ENCODE assay signal across 18 cellular contexts in genomic region chr1:35320937-35321336, GRCh38. TPM values are rescaled to one million over a fixed set of nuclear protein-coding genes. Genes with fewer than 3 reads are reported as not detected.
A peak's percentile ranks its signal among the peaks of the same experiment; 100 is the strongest.
DNase-seq lines count a peak whose midpoint lies in the region; ATAC-seq and TF ChIP-seq lines count a peak whose summit lies in the region.
"Had no signal": no experiment of that assay in that cellular context is flagged by ENCODE, and none has a peak within 500 bp of the region (broad histone marks: within the 10 kb centered on the region; RNA-seq: fewer than 3 reads in every experiment).

No MANE protein-coding gene starts in this region.

- peak overlapping the region in 2 of 10 donors; percentile 6 to 23 for H3K4me3 ChIP-seq in heart right ventricle
- H3K4me3 ChIP-seq in right atrium auricular region, result no peak overlapping the region
- H3K4me3 ChIP-seq in adrenal gland, result no peak overlapping the region
- H3K4me3 ChIP-seq: GM23338 had no signal

- CTCF ChIA-PET in WTC11 (lab: Charles Lee), result interaction anchor here (0.8 kb wide), 1 partner anchor 461 kb away, joined by 3 read pairs; the partner anchor contains the start of gene SMIM12
- CTCF ChIA-PET in activated CD4-positive, alpha-beta T cell treated with anti-CD3 and anti-CD28 coated beads for 36 hours (lab: Charles Lee), result interaction anchor here (0.6 kb wide), 1 partner anchor 11 kb away, joined by 3 read pairs; no protein-coding TSS in a partner anchor

- POLR2A ChIA-PET in WTC11 (lab: Charles Lee), result interaction anchor here (0.5 kb wide), 1 partner anchor 216 kb away, joined by 3 read pairs; no protein-coding TSS in a partner anchor
- POLR2A ChIA-PET in activated CD4-positive, alpha-beta T cell treated with anti-CD3 and anti-CD28 coated beads for 36 hours (lab: Charles Lee), result no interaction called here

- peaks cover 7% of the 10 kb centered on the region for H3K36me3 Mint-ChIP-seq in WTC11
- H3K36me3 Mint-ChIP-seq in mesothelial cell of epicardium, result peaks cover 24% of the 10 kb centered on the region
- peaks cover 4% of the 10 kb centered on the region for H3K36me3 Mint-ChIP-seq in activated CD4-positive, alpha-beta T cell treated with anti-CD3 and anti-CD28 coated beads for 36 hours (ENCODE audit: low read depth)

- TF ChIP-seq CTCF in heart right ventricle (IDR thresholded peaks at IDR 0.05), result no peak
- TF ChIP-seq CTCF in right atrium auricular region (IDR thresholded peaks at IDR 0.05), result no peak
- TF ChIP-seq CTCF in WTC11 (IDR thresholded peaks at IDR 0.05), result no peak
- no peak for TF ChIP-seq CTCF in mesothelial cell of epicardium (IDR thresholded peaks at IDR 0.05; ENCODE audit: unreplicated experiment)
- no peak for TF ChIP-seq CTCF in adrenal gland (IDR thresholded peaks at IDR 0.05)

- 63 to 68% methylated on average over 3 of the region's 3 CpGs for WGBS in heart right ventricle, 2 donors
- WGBS in adrenal gland, 4 donors, result 90 to 96% (median 93%) methylated on average over 3 of the region's 3 CpGs

- H3K27me3 ChIP-seq in heart right ventricle (no peaks in the 10 kb centered on the region), right atrium auricular region (no peaks in the 10 kb centered on the region), adrenal gland (no peaks in the 10 kb centered on the region)
- H3K27me3 ChIP-seq: BE2C had no signal

- H3K9me3 Mint-ChIP-seq in WTC11 (peaks cover 3% of the 10 kb centered on the region; the same call in 1 of the 2 replicates), mesothelial cell of epicardium (peaks cover 10% of the 10 kb centered on the region)
- H3K9me3 Mint-ChIP-seq in activated CD4-positive, alpha-beta T cell treated with anti-CD3 and anti-CD28 coated beads for 36 hours (ENCODE audit: low read depth), result peaks cover 1% of the 10 kb centered on the region
- H3K9me3 Mint-ChIP-seq: CD4-positive, CD25-positive, alpha-beta regulatory T cell; GM23338 had no signal

- no peaks in the 10 kb centered on the region for H3K27me3 Mint-ChIP-seq in WTC11 (ENCODE audit: low read depth)
- no peaks in the 10 kb centered on the region for H3K27me3 Mint-ChIP-seq in mesothelial cell of epicardium (ENCODE audit: low read depth)
- H3K27me3 Mint-ChIP-seq in activated CD4-positive, alpha-beta T cell treated with anti-CD3 and anti-CD28 coated beads for 36 hours, result no peaks in the 10 kb centered on the region
- H3K27me3 Mint-ChIP-seq: CD4-positive, CD25-positive, alpha-beta regulatory T cell had no signal

- intact Hi-C loops in heart right ventricle (cut with DNase I), result no loop called here
- intact Hi-C loops in activated CD4-positive, alpha-beta T cell treated with anti-CD3 and anti-CD28 coated beads for 36 hours (cut with DNase I, micrococcal nuclease), result no loop called here
- intact Hi-C loops in adrenal gland (cut with DNase I), result no loop called here

- H3K4me3 Mint-ChIP-seq in WTC11 (no peak overlapping the region), mesothelial cell of epicardium (no peak overlapping the region)
- H3K4me3 Mint-ChIP-seq in activated CD4-positive, alpha-beta T cell treated with anti-CD3 and anti-CD28 coated beads for 36 hours, result no peak overlapping the region
- H3K4me3 Mint-ChIP-seq: CD4-positive, CD25-positive, alpha-beta regulatory T cell; GM23338 had no signal

- TF ChIP-seq POLR2A in adrenal gland (IDR thresholded peaks at IDR 0.05), result no peak

- 0 out of 2 replicates have a peak overlapping the region, but pooled peaks have one; percentile 22 for H3K27ac Mint-ChIP-seq in WTC11
- peak overlapping the region; percentile 31 for H3K27ac Mint-ChIP-seq in mesothelial cell of epicardium
- no peak overlapping the region for H3K27ac Mint-ChIP-seq in activated CD4-positive, alpha-beta T cell treated with anti-CD3 and anti-CD28 coated beads for 36 hours
- H3K27ac Mint-ChIP-seq: GM23338 had no signal

- H3K27ac ChIP-seq in heart right ventricle (peak overlapping the region in 7 of 10 donors; percentile 30 to 84 (median 79)), right atrium auricular region (peak overlapping the region in 1 of 2 donors; percentile 85), adrenal gland (no peak overlapping the region)
- H3K27ac ChIP-seq: KMS-11 had no signal

- DNase-seq in heart right ventricle (no peak), right atrium auricular region (ENCODE audit: low spot score) (no peak), WTC11 (ENCODE audit: low spot score) (no peak), mesothelial cell of epicardium (ENCODE audit: low spot score in 2 of 2, unreplicated experiment in 2 of 2) (no peak), adrenal gland (no peak)
- no peak for DNase-seq in activated CD4-positive, alpha-beta T cell treated with anti-CD3 and anti-CD28 coated beads for 36 hours
- DNase-seq: BE2C; CD4-positive, CD25-positive, alpha-beta regulatory T cell; NCI-H1417; NCI-H187; NCI-H2107; NCI-H510A; NCI-H748 treated with DMSO at 0.1 percent for 48 hours; NK-92 treated with Interleukin-12 subunit alpha and Interleukin-12 subunit beta, amount 100 ng/mL, for 24 hours; SHP77 treated with DMSO at 0.1 percent for 48 hours had no signal

- no peaks in the 10 kb centered on the region for H3K9me3 ChIP-seq in heart right ventricle
- no peaks in the 10 kb centered on the region for H3K9me3 ChIP-seq in right atrium auricular region
- no peaks in the 10 kb centered on the region for H3K9me3 ChIP-seq in adrenal gland (replicated peaks in 1 of 3)
- H3K9me3 ChIP-seq: BE2C had no signal

- H3K36me3 ChIP-seq in heart right ventricle (peaks cover 0 to under 1% (median 0%) of the 10 kb centered on the region in 9 donors), right atrium auricular region (no peaks in the 10 kb centered on the region), adrenal gland (replicated peaks in 1 of 2) (no peaks in the 10 kb centered on the region)
- H3K36me3 ChIP-seq: BE2C had no signal

- H3K4me1 ChIP-seq in heart right ventricle (peaks cover 0 to 51% (median 17%) of the 10 kb centered on the region in 9 donors), right atrium auricular region (peaks cover 0 to 8% of the 10 kb centered on the region in 2 donors), adrenal gland (replicated peaks in 1 of 2) (peaks cover 5 to 16% of the 10 kb centered on the region in 2 donors)
- H3K4me1 ChIP-seq: BE2C had no signal

- H3K4me1 Mint-ChIP-seq in WTC11 (peaks cover 5% of the 10 kb centered on the region; the same call in 1 of the 2 replicates), mesothelial cell of epicardium (peaks cover 19% of the 10 kb centered on the region)
- H3K4me1 Mint-ChIP-seq in activated CD4-positive, alpha-beta T cell treated with anti-CD3 and anti-CD28 coated beads for 36 hours, result peaks cover 17% of the 10 kb centered on the region
- H3K4me1 Mint-ChIP-seq: GM23338 had no signal

- ATAC-seq in heart right ventricle, result peak in 3 of 8 donors; percentile 44 to 52 (median 44)
- no peak for ATAC-seq in WTC11
- ATAC-seq in activated CD4-positive, alpha-beta T cell treated with anti-CD3 and anti-CD28 coated beads for 36 hours, result no peak
- no peak for ATAC-seq in HG02759 (IDR thresholded peaks at IDR 0.05; ENCODE audit: unreplicated experiment)
- ATAC-seq: GM23338 had no signal

TF ChIP-seq in WTC11, 78 proteins besides CTCF, POLR2A, EP300 and RAD21:
- TF ChIP-seq ZNF416 (CRISPR knock-in tag; IDR thresholded peaks at IDR 0.05) (no peak), E2F5 (CRISPR knock-in tag; IDR thresholded peaks at IDR 0.05) (no peak), ZNF671 (CRISPR knock-in tag; IDR thresholded peaks at IDR 0.05) (no peak), ZBTB43 (CRISPR knock-in tag; IDR thresholded peaks at IDR 0.05) (no peak), ELF4 (CRISPR knock-in tag; IDR thresholded peaks at IDR 0.05; ENCODE audit: low read depth) (no peak), SMAD3 (CRISPR knock-in tag; IDR thresholded peaks at IDR 0.05; ENCODE audit: borderline replicate concordance) (no peak)

RNA-seq across cellular contexts. Expression of gene ZMYM4, which starts 52.4 kb away (rescaled TPM):
- total RNA-seq in heart right ventricle (10 to 100 TPM; 26.1 to 37.7 (median 35.0) TPM), right atrium auricular region (10 to 100 TPM; 20.2 to 21.1 TPM), WTC11 (2021) (60.3 to 66.8 TPM (median 63.8 TPM) in 3 replicates), mesothelial cell of epicardium (87.8 to 95.6 TPM (median 91.3 TPM) in 3 replicates), adrenal gland (10 to 100 TPM; 18.7 to 59.2 (median 41.6) TPM)
- polyA plus RNA-seq in heart right ventricle (10 to 100 TPM in 1 of 2 donors, 1 to 10 TPM in 1; 6.7 to 12.4 TPM), adrenal gland (10 to 100 TPM; 14.7 to 33.9 (median 28.7) TPM)
- total RNA-seq in activated CD4-positive, alpha-beta T cell treated with anti-CD3 and anti-CD28 coated beads for 36 hours, result 10 to 100 TPM; 27.8 to 31.6 TPM

Comparison
In these comparisons a context has a peak if more than half of its experiments do, and no peak if none do; other contexts are left out.
1. H3K27ac ChIP-seq: peak in heart right ventricle (7 of 10); none in adrenal gland (0 of 5).